25 cellular contexts compared by ENCODE assay signal in the genomic region with DNA sequence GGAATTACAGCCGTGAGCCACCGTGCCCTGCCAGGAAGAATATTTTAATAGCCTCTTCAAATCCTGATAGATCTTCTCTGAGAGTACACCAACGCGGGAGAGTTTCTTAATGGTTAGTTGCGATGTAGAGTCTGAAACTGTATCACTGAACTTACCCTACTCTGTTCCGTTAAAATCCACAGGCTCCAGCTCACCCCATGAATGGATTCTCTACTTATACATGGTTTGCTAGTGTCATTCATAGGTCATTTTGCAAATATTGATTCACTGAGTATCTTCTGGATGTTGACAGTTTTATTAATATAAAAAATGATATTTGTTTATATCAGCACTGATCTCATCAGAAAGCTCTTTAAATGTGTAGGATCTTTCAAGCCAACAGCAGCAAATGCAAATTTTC.
"Had no signal": no experiment of that assay in that cellular context is flagged by ENCODE, and none has a peak within 500 bp of the region (broad histone marks: within the 10 kb centered on the region; RNA-seq: fewer than 3 reads in every experiment).

No MANE protein-coding gene starts in this region.

- DNase-seq: activated B cell treated with CpG ODN at 0.5 μM for 24 hours; activated CD4-positive, alpha-beta memory T cell treated with anti-CD3 and anti-CD28 coated beads for 36 hours; activated CD4-positive, alpha-beta T cell treated with anti-CD3 and anti-CD28 coated beads for 4 hours; activated CD4-positive, alpha-beta T cell treated with anti-CD3 and anti-CD28 coated beads, Interleukin-2, amount 10 ng/mL, durations not matched to agents 24 days and 14 days; activated CD4-positive, alpha-beta T cell treated with anti-CD3 and anti-CD28 coated beads, Interleukin-2, amount 50 U/mL, for 1 hour; activated CD4-positive, alpha-beta T cell treated with anti-CD3 and anti-CD28 coated beads, Interleukin-2, amount 50 U/mL, for 4 hours; activated CD4-positive, CD25-positive, alpha-beta regulatory T cell treated with anti-CD3 and anti-CD28 coated beads, Interleukin-2, amount 50 U/mL, for 72 hours; activated CD8-positive, alpha-beta memory T cell treated with anti-CD3 and anti-CD28 coated beads, Interleukin-2, amount 50 U/mL, for 4 hours; activated CD8-positive, alpha-beta T cell treated with anti-CD3 and anti-CD28 coated beads for 36 hours; activated gamma-delta T cell treated with Interleukin-2 at 50 U/mL for 16 hours; activated naive CD4-positive, alpha-beta T cell; activated naive CD4-positive, alpha-beta T cell treated with anti-CD3 and anti-CD28 coated beads for 36 hours; activated naive CD4-positive, alpha-beta T cell treated with anti-CD3 and anti-CD28 coated beads, Interleukin-2, amount 50 U/mL, for 16 hours; activated naive CD8-positive, alpha-beta T cell treated with anti-CD3 and anti-CD28 coated beads for 36 hours; activated T-cell treated with anti-CD3 and anti-CD28 coated beads for 4 hours; activated T-cell treated with anti-CD3 and anti-CD28 coated beads, Interleukin-2, amount 50 U/mL, for 1 hour; activated T-cell treated with anti-CD3 and anti-CD28 coated beads, Interleukin-2, amount 50 U/mL, for 48 hours; amniotic stem cell; body of pancreas; brain microvascular endothelial cell; central memory CD4-positive, alpha-beta T cell; T-cell; T-helper 17 cell; T1000 had no signal

- H3K27me3 Mint-ChIP-seq: activated B cell treated with CpG ODN at 0.5 μM for 24 hours; activated CD4-positive, alpha-beta memory T cell treated with anti-CD3 and anti-CD28 coated beads for 36 hours; activated CD4-positive, alpha-beta T cell treated with anti-CD3 and anti-CD28 coated beads, Interleukin-2, amount 10 ng/mL, durations not matched to agents 24 days and 14 days; activated CD8-positive, alpha-beta T cell treated with anti-CD3 and anti-CD28 coated beads for 36 hours; activated naive CD8-positive, alpha-beta T cell treated with anti-CD3 and anti-CD28 coated beads for 36 hours; T-cell; T-helper 17 cell had no signal

- H3K27ac Mint-ChIP-seq: activated B cell treated with CpG ODN at 0.5 μM for 24 hours; activated CD4-positive, alpha-beta memory T cell treated with anti-CD3 and anti-CD28 coated beads for 36 hours; activated CD4-positive, alpha-beta T cell treated with anti-CD3 and anti-CD28 coated beads, Interleukin-2, amount 10 ng/mL, durations not matched to agents 24 days and 14 days; activated CD8-positive, alpha-beta T cell treated with anti-CD3 and anti-CD28 coated beads for 36 hours; activated naive CD4-positive, alpha-beta T cell treated with anti-CD3 and anti-CD28 coated beads for 36 hours; activated naive CD8-positive, alpha-beta T cell treated with anti-CD3 and anti-CD28 coated beads for 36 hours; T-cell; T-helper 17 cell had no signal

- H3K4me1 Mint-ChIP-seq: activated B cell treated with CpG ODN at 0.5 μM for 24 hours; activated CD4-positive, alpha-beta T cell treated with anti-CD3 and anti-CD28 coated beads, Interleukin-2, amount 10 ng/mL, durations not matched to agents 24 days and 14 days; activated naive CD8-positive, alpha-beta T cell treated with anti-CD3 and anti-CD28 coated beads for 36 hours; T-cell had no signal

- H3K9me3 Mint-ChIP-seq: activated B cell treated with CpG ODN at 0.5 μM for 24 hours; activated CD4-positive, alpha-beta memory T cell treated with anti-CD3 and anti-CD28 coated beads for 36 hours; activated CD4-positive, alpha-beta T cell treated with anti-CD3 and anti-CD28 coated beads, Interleukin-2, amount 10 ng/mL, durations not matched to agents 24 days and 14 days; activated CD8-positive, alpha-beta T cell treated with anti-CD3 and anti-CD28 coated beads for 36 hours; activated naive CD4-positive, alpha-beta T cell treated with anti-CD3 and anti-CD28 coated beads for 36 hours; activated naive CD4-positive, alpha-beta T cell treated with anti-CD3 and anti-CD28 coated beads, Interleukin-2, amount 50 U/mL, for 72 hours; activated naive CD8-positive, alpha-beta T cell treated with anti-CD3 and anti-CD28 coated beads for 36 hours; T-cell had no signal

- H3K4me3 Mint-ChIP-seq: activated B cell treated with CpG ODN at 0.5 μM for 24 hours; activated CD4-positive, alpha-beta memory T cell treated with anti-CD3 and anti-CD28 coated beads for 36 hours; activated CD4-positive, alpha-beta T cell treated with anti-CD3 and anti-CD28 coated beads, Interleukin-2, amount 10 ng/mL, durations not matched to agents 24 days and 14 days; activated CD8-positive, alpha-beta T cell treated with anti-CD3 and anti-CD28 coated beads for 36 hours; activated naive CD4-positive, alpha-beta T cell treated with anti-CD3 and anti-CD28 coated beads for 36 hours; activated naive CD8-positive, alpha-beta T cell treated with anti-CD3 and anti-CD28 coated beads for 36 hours; T-cell; T-helper 17 cell had no signal

- ATAC-seq: activated CD8-positive, alpha-beta T cell treated with anti-CD3 and anti-CD28 coated beads for 36 hours; activated naive CD4-positive, alpha-beta T cell treated with anti-CD3 and anti-CD28 coated beads, Interleukin-2, amount 50 U/mL, for 72 hours; body of pancreas; T-cell; T-helper 17 cell had no signal

- H3K36me3 Mint-ChIP-seq: activated naive CD4-positive, alpha-beta T cell treated with anti-CD3 and anti-CD28 coated beads, Interleukin-2, amount 50 U/mL, for 72 hours had no signal
